1 cellular context compared by ENCODE assay signal in genomic region chr2:11342561-11343343, GRCh38.
A peak's percentile ranks its signal among the peaks of the same experiment; 100 is the strongest.
TF ChIP-seq lines count a peak whose summit lies in the region.

No MANE protein-coding gene starts in this region.

TF ChIP-seq in HepG2, 621 proteins besides CTCF, POLR2A, EP300 and RAD21 (continued from another document):
- TF ChIP-seq ZNF512B (CRISPR knock-in tag; IDR thresholded peaks at IDR 0.05; ENCODE audit: borderline replicate concordance) (0 out of 2 replicates have a peak, but pooled peaks have one; percentile 57), ZNF772 (CRISPR knock-in tag; IDR thresholded peaks at IDR 0.05) (peak; percentile 15; the same call in 1 of the 2 replicates), KLF11 (CRISPR knock-in tag; IDR thresholded peaks at IDR 0.05) (no peak; the same call in 1 of the 2 replicates), ZIK1 (CRISPR knock-in tag; IDR thresholded peaks at IDR 0.05; ENCODE audit: borderline replicate concordance, low read depth) (no peak), TOE1 (CRISPR knock-in tag; IDR thresholded peaks at IDR 0.05) (no peak), ZNF3 (CRISPR knock-in tag; IDR thresholded peaks at IDR 0.05) (peak; percentile 77; the same call in 1 of the 2 replicates), ZSCAN30 (CRISPR knock-in tag; IDR thresholded peaks at IDR 0.05) (peak; percentile 32; the same call in 1 of the 2 replicates), MIER3 (CRISPR knock-in tag; IDR thresholded peaks at IDR 0.05; ENCODE audit: borderline replicate concordance) (peak; percentile 67), ZNF275 (CRISPR knock-in tag; IDR thresholded peaks at IDR 0.05; ENCODE audit: borderline replicate concordance) (no peak; the same call in 1 of the 2 replicates), XBP1 (CRISPR knock-in tag; IDR thresholded peaks at IDR 0.05) (no peak), ZBTB21 (CRISPR knock-in tag; IDR thresholded peaks at IDR 0.05) (peak; percentile 34; the same call in 1 of the 2 replicates), ZNF605 (CRISPR knock-in tag; IDR thresholded peaks at IDR 0.05) (no peak), RXRA (CRISPR knock-in tag; IDR thresholded peaks at IDR 0.05) (no peak; the same call in 1 of the 2 replicates), ERF (CRISPR knock-in tag; IDR thresholded peaks at IDR 0.05) (peak; percentile 76; the same call in 1 of the 2 replicates), SKIL (CRISPR knock-in tag; IDR thresholded peaks at IDR 0.05; ENCODE audit: borderline replicate concordance) (no peak), AKNA (CRISPR knock-in tag; IDR thresholded peaks at IDR 0.05; ENCODE audit: borderline replicate concordance) (no peak), KAT2B (IDR thresholded peaks at IDR 0.05; ENCODE audit: borderline replicate concordance, low read depth, low read length) (no peak), KDM5B (CRISPR knock-in tag; IDR thresholded peaks at IDR 0.05; ENCODE audit: borderline replicate concordance) (no peak), CAMTA2 (CRISPR knock-in tag; IDR thresholded peaks at IDR 0.05; ENCODE audit: borderline replicate concordance) (no peak), ZNF180 (CRISPR knock-in tag; IDR thresholded peaks at IDR 0.05; ENCODE audit: borderline replicate concordance, low read depth) (no peak), ZBTB39 (CRISPR knock-in tag; IDR thresholded peaks at IDR 0.05) (no peak), IRX3 (CRISPR knock-in tag; IDR thresholded peaks at IDR 0.05; ENCODE audit: borderline replicate concordance, low read depth) (no peak), RELA (CRISPR knock-in tag; IDR thresholded peaks at IDR 0.05) (no peak)
